Comparison of ENCODE assay signal across 3 cellular contexts in genomic region chr5:75668988-75669760, GRCh38.
A peak's percentile ranks its signal among the peaks of the same experiment; 100 is the strongest.
TF ChIP-seq lines count a peak whose summit lies in the region.

No MANE protein-coding gene starts in this region.

TF ChIP-seq in IMR-90, 13 proteins besides CTCF, POLR2A, EP300 and RAD21:
- TF ChIP-seq USF2 (IDR thresholded peaks at IDR 0.05; ENCODE audit: low read depth, low read length) (no peak), MAZ (IDR thresholded peaks at IDR 0.05; ENCODE audit: borderline replicate concordance, low read depth, low read length) (no peak), CHD1 (IDR thresholded peaks at IDR 0.05; ENCODE audit: low read depth, low read length) (no peak), NFE2L2 (IDR thresholded peaks at IDR 0.05; ENCODE audit: low read depth, low read length) (no peak)

TF ChIP-seq in SK-N-SH treated with all-trans-retinoic acid at 6 μM for 48 hours, 23 proteins besides CTCF, POLR2A, EP300 and RAD21:
- TF ChIP-seq CSRNP3 (CRISPR knock-in tag; IDR thresholded peaks at IDR 0.05) (no peak), SNAI2 (CRISPR knock-in tag; IDR thresholded peaks at IDR 0.05) (peak; percentile 93), ZFP3 (CRISPR knock-in tag; IDR thresholded peaks at IDR 0.05) (no peak)
TF ChIP-seq in SK-N-SH treated with all-trans-retinoic acid at 6 μM for 48 hours: peak in this region for 1.

TF ChIP-seq in GM12878, 131 proteins besides CTCF, POLR2A, EP300 and RAD21 (continues in another document):
- TF ChIP-seq ZZZ3 (IDR thresholded peaks at IDR 0.05; ENCODE audit: control insufficient read depth, insufficient read length, low read depth) = no peak
- TF ChIP-seq FOXK2 (IDR thresholded peaks at IDR 0.05) = no peak; the same call in 1 of the 2 replicates
- 0 out of 2 replicates have a peak, but pooled peaks have one; percentile 61 for TF ChIP-seq ATF7 (IDR thresholded peaks at IDR 0.05; ENCODE audit: low read depth)
- TF ChIP-seq, protein P1, sequence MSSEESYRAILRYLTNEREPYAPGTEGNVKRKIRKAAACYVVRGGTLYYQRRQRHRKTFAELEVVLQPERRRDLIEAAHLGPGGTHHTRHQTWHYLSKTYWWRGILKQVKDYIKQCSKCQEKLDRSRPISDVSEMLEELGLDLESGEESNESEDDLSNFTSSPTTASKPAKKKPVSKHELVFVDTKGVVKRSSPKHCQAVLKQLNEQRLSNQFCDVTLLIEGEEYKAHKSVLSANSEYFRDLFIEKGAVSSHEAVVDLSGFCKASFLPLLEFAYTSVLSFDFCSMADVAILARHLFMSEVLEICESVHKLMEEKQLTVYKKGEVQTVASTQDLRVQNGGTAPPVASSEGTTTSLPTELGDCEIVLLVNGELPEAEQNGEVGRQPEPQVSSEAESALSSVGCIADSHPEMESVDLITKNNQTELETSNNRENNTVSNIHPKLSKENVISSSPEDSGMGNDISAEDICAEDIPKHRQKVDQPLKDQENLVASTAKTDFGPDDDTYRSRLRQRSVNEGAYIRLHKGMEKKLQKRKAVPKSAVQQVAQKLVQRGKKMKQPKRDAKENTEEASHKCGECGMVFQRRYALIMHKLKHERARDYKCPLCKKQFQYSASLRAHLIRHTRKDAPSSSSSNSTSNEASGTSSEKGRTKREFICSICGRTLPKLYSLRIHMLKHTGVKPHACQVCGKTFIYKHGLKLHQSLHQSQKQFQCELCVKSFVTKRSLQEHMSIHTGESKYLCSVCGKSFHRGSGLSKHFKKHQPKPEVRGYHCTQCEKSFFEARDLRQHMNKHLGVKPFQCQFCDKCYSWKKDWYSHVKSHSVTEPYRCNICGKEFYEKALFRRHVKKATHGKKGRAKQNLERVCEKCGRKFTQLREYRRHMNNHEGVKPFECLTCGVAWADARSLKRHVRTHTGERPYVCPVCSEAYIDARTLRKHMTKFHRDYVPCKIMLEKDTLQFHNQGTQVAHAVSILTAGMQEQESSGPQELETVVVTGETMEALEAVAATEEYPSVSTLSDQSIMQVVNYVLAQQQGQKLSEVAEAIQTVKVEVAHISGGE (CRISPR knock-in tag; IDR thresholded peaks at IDR 0.05) = no peak; the same call in 1 of the 2 replicates
- peak; percentile 76; the same call in 1 of the 2 replicates for TF ChIP-seq ZBTB40 (IDR thresholded peaks at IDR 0.05; ENCODE audit: borderline replicate concordance)
- 0 out of 2 replicates have a peak, but pooled peaks have one; percentile 15 for TF ChIP-seq NKRF (conservative IDR thresholded peaks at IDR 0.05)
- TF ChIP-seq NFYA (IDR thresholded peaks at IDR 0.05; ENCODE audit: borderline replicate concordance, low read depth, low read length) = no peak
- no peak for TF ChIP-seq CUX1 (IDR thresholded peaks at IDR 0.05; ENCODE audit: insufficient replicate concordance, low read depth, low read length)
- no peak for TF ChIP-seq STAT3 (IDR thresholded peaks at IDR 0.05; ENCODE audit: low read depth, low read length)
- TF ChIP-seq ATF2 (IDR thresholded peaks at IDR 0.05; ENCODE audit: low read length) = no peak
- no peak for TF ChIP-seq RBBP5 (conservative IDR thresholded peaks at IDR 0.05)
- TF ChIP-seq ZSCAN29 (IDR thresholded peaks at IDR 0.05) = no peak
- no peak for TF ChIP-seq NR2C1 (IDR thresholded peaks at IDR 0.05)
- TF ChIP-seq BACH1 (IDR thresholded peaks at IDR 0.05; ENCODE audit: borderline replicate concordance) = no peak
- TF ChIP-seq SMC3 (IDR thresholded peaks at IDR 0.05; ENCODE audit: borderline replicate concordance, low read length) = no peak
- no peak for TF ChIP-seq SREBF1 (IDR thresholded peaks at IDR 0.05; ENCODE audit: low read length)
- no peak for TF ChIP-seq NRF1 (conservative IDR thresholded peaks at IDR 0.05; ENCODE audit: low read depth, low read length)
- TF ChIP-seq CREB1 (IDR thresholded peaks at IDR 0.05; ENCODE audit: low read depth) = 0 out of 2 replicates have a peak, but pooled peaks have one; percentile 20
- TF ChIP-seq, protein P2, sequence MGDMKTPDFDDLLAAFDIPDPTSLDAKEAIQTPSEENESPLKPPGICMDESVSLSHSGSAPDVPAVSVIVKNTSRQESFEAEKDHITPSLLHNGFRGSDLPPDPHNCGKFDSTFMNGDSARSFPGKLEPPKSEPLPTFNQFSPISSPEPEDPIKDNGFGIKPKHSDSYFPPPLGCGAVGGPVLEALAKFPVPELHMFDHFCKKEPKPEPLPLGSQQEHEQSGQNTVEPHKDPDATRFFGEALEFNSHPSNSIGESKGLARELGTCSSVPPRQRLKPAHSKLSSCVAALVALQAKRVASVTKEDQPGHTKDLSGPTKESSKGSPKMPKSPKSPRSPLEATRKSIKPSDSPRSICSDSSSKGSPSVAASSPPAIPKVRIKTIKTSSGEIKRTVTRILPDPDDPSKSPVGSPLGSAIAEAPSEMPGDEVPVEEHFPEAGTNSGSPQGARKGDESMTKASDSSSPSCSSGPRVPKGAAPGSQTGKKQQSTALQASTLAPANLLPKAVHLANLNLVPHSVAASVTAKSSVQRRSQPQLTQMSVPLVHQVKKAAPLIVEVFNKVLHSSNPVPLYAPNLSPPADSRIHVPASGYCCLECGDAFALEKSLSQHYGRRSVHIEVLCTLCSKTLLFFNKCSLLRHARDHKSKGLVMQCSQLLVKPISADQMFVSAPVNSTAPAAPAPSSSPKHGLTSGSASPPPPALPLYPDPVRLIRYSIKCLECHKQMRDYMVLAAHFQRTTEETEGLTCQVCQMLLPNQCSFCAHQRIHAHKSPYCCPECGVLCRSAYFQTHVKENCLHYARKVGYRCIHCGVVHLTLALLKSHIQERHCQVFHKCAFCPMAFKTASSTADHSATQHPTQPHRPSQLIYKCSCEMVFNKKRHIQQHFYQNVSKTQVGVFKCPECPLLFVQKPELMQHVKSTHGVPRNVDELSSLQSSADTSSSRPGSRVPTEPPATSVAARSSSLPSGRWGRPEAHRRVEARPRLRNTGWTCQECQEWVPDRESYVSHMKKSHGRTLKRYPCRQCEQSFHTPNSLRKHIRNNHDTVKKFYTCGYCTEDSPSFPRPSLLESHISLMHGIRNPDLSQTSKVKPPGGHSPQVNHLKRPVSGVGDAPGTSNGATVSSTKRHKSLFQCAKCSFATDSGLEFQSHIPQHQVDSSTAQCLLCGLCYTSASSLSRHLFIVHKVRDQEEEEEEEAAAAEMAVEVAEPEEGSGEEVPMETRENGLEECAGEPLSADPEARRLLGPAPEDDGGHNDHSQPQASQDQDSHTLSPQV (IDR thresholded peaks at IDR 0.05) = no peak
- no peak for TF ChIP-seq CEBPZ (IDR thresholded peaks at IDR 0.05; ENCODE audit: low read depth, low read length)
- no peak for TF ChIP-seq BMI1 (IDR thresholded peaks at IDR 0.05; ENCODE audit: borderline replicate concordance)
